1 cellular context compared by ENCODE assay signal in genomic region chr9:70352356-70352755, GRCh38.
TF ChIP-seq lines count a peak whose summit lies in the region.

No MANE protein-coding gene starts in this region.

TF ChIP-seq in HCT116, 20 proteins besides CTCF, POLR2A, EP300 and RAD21 (continued from another document):
- no peak for TF ChIP-seq ZBTB33 (IDR thresholded peaks at IDR 0.05; ENCODE audit: extremely low read depth, insufficient replicate concordance, low read length)
- TF ChIP-seq EZH2phosphoT487 (IDR thresholded peaks at IDR 0.05; ENCODE audit: borderline replicate concordance): no peak
- TF ChIP-seq CEBPB (IDR thresholded peaks at IDR 0.05; ENCODE audit: low read depth): no peak
- TF ChIP-seq ZFX (IDR thresholded peaks at IDR 0.05): no peak
- no peak for TF ChIP-seq SP1 (IDR thresholded peaks at IDR 0.05; ENCODE audit: low read depth)
- TF ChIP-seq MAX (IDR thresholded peaks at IDR 0.05): no peak
- TF ChIP-seq EZH2 (IDR thresholded peaks at IDR 0.05): no peak
- no peak for TF ChIP-seq POLR2AphosphoS5 (IDR thresholded peaks at IDR 0.05; ENCODE audit: low read depth, low read length)
- TF ChIP-seq YY1 (IDR thresholded peaks at IDR 0.05; ENCODE audit: extremely low read depth, insufficient replicate concordance, low read depth, low read length): no peak
- TF ChIP-seq JUND (IDR thresholded peaks at IDR 0.05): no peak
- no peak for TF ChIP-seq ATF3 (IDR thresholded peaks at IDR 0.05)
- TF ChIP-seq SIN3A (IDR thresholded peaks at IDR 0.05; ENCODE audit: low read depth): no peak
- TF ChIP-seq EGR1 (IDR thresholded peaks at IDR 0.05; ENCODE audit: low read depth): no peak
- no peak for TF ChIP-seq SRF (IDR thresholded peaks at IDR 0.05; ENCODE audit: low read depth)
TF ChIP-seq in HCT116: peak in this region for 0.
